ENCODE assay signal across 15 cellular contexts in the genomic region with DNA sequence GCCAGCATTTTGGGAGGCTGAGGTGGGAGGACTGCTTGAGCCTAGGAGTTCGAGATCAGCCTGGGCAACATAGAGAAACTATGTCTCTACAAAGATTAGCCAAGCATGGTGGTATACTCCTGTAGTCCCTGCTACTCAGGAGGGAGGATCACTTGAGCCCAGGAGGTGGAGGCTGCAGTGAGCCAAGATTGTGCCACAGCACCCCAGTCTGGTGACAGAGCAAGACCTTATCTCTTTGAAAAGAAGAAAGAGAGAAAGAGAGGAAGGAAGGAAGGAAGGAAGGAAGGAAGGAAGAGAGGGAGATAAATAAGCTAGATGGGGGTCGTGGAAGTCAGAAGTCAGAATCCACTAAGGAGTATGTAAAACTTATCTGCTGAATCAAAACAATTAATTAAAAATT. TPM values are rescaled to one million over a fixed set of nuclear protein-coding genes. Genes with fewer than 3 reads are reported as not detected.
DNase-seq lines count a peak whose midpoint lies in the region; ATAC-seq, FAIRE-seq and TF ChIP-seq lines count a peak whose summit lies in the region.
"Had no signal": no experiment of that assay in that cellular context is flagged by ENCODE, and none has a peak within 500 bp of the region (broad histone marks: within the 10 kb centered on the region; RNA-seq: fewer than 3 reads in every experiment).

No MANE protein-coding gene starts in this region.

- BruUV-seq in K562 (replicated peaks; lab: Mats Ljungman, UMichigan), result no TSS peak

- 10% methylated on average over 1 of the region's 2 CpGs for WGBS in K562 (ENCODE audit: insufficient coverage, low coverage, missing lambda C conversion rate)

- FAIRE-seq in K562 (lab: Jason Lieb, UNC), result no peak
- FAIRE-seq: H54 had no signal

- no peaks in the 10 kb centered on the region for H3K27me3 ChIP-seq in K562 (ENCODE audit: control insufficient read depth in 2 of 2, insufficient read depth in 2 of 2, low read length in 2 of 2)

- peaks cover 3 to 9% of the 10 kb centered on the region in 2 donors for H3K4me1 Mint-ChIP-seq in stimulated activated naive B cell treated with anti-CD40 and anti-IgM and Interleukin-4, amounts not matched to agents 10 μg/mL and 1 μg/mL and 100 μg/mL, for 72 hours
- peaks cover 2% of the 10 kb centered on the region for H3K4me1 Mint-ChIP-seq in activated CD4-positive, alpha-beta T cell treated with anti-CD3 and anti-CD28 coated beads, Interleukin-2, amount 10 ng/mL, durations not matched to agents 24 days and 14 days
- peaks cover 4% of the 10 kb centered on the region for H3K4me1 Mint-ChIP-seq in activated T-helper 2 cell treated with anti-CD3 and anti-CD28 coated beads, Interferon-gamma antibody, Interleukin-2, Interleukin-4, amounts not matched to agents 10 μg/mL and 5 μg/mL and 100 μg/mL, durations not matched to agents 14 hours and 24 hours and 36 hours (ENCODE audit: low read depth)

- H3K9me3 Mint-ChIP-seq in stimulated activated naive B cell treated with anti-CD40 and anti-IgM and Interleukin-4, amounts not matched to agents 10 μg/mL and 1 μg/mL and 100 μg/mL, for 72 hours, result peaks cover 1 to 3% of the 10 kb centered on the region in 2 donors
- no peaks in the 10 kb centered on the region for H3K9me3 Mint-ChIP-seq in activated CD4-positive, alpha-beta T cell treated with anti-CD3 and anti-CD28 coated beads, Interleukin-2, amount 10 ng/mL, durations not matched to agents 24 days and 14 days
- H3K9me3 Mint-ChIP-seq in activated T-helper 2 cell treated with anti-CD3 and anti-CD28 coated beads, Interferon-gamma antibody, Interleukin-2, Interleukin-4, amounts not matched to agents 10 μg/mL and 5 μg/mL and 100 μg/mL, durations not matched to agents 14 hours and 24 hours and 36 hours, result no peaks in the 10 kb centered on the region

- TF ChIP-seq POLR2A in K562 (conservative IDR thresholded peaks at IDR 0.05), result no peak

- H3K4me1 ChIP-seq in HEK293 (ENCODE audit: control insufficient read depth, insufficient read depth, low read length) (no peaks in the 10 kb centered on the region), K562 (replicated peaks in 1 of 2; ENCODE audit: control insufficient read depth in 2 of 2, insufficient read depth in 2 of 2, low read length in 2 of 2) (no peaks in the 10 kb centered on the region; a peak in 2 of 5 replicates)

- H3K4me3 ChIP-seq in HEK293 (ENCODE audit: low read depth, low read length), result no peak overlapping the region
- H3K4me3 ChIP-seq in K562, result no peak overlapping the region

- ATAC-seq in K562, result peak; percentile 70
- no peak for ATAC-seq in stimulated activated naive B cell treated with anti-CD40 and anti-IgM and Interleukin-4, amounts not matched to agents 10 μg/mL and 1 μg/mL and 100 μg/mL, for 72 hours (replicated peaks)

- no peak overlapping the region for H3K4me2 ChIP-seq in K562 (ENCODE audit: insufficient read depth, low read length)

- no peaks in the 10 kb centered on the region for H3K9me1 ChIP-seq in K562 (ENCODE audit: control insufficient read depth, insufficient read depth, low read length)

- H3K27ac ChIP-seq in HEK293 (ENCODE audit: extremely low read depth, low read depth, low read length), result no peak overlapping the region
- H3K27ac ChIP-seq in K562 (ENCODE audit: extremely low read depth, low read depth, low read length), result no peak overlapping the region
- H3K27ac ChIP-seq: 22Rv1, HL-60 had no signal

- H4K20me1 ChIP-seq in K562 (replicated peaks; ENCODE audit: control insufficient read depth, insufficient read depth, low read length), result no peaks in the 10 kb centered on the region

- H3K36me3 ChIP-seq in HEK293 (ENCODE audit: control insufficient read depth in 2 of 2, insufficient read depth in 1 of 2, low read length in 2 of 2) (no peaks in the 10 kb centered on the region), K562 (ENCODE audit: control insufficient read depth, insufficient read depth, low read length) (no peaks in the 10 kb centered on the region)

- H3K9ac ChIP-seq in K562 (ENCODE audit: insufficient read depth in 1 of 2, low read depth in 2 of 2, low read length in 2 of 2), result no peak overlapping the region

- POLR2A ChIA-PET in HEK293 (lab: Yijun Ruan, JAX), result no interaction called here
- POLR2A ChIA-PET in K562 (lab: Yijun Ruan, JAX), result no interaction called here
- POLR2A ChIA-PET in HEK293T (lab: Yijun Ruan, JAX), result no interaction called here

- H3K79me2 ChIP-seq in K562 (ENCODE audit: control insufficient read depth, insufficient read depth, low read length), result no peaks in the 10 kb centered on the region

- DNase-seq in DMS 273 (lab: John Stamatoyannopoulos, UW; ENCODE audit: unreplicated experiment) (peak; percentile 9), DMS 273 treated with DMSO at 0.1 percent for 48 hours (lab: John Stamatoyannopoulos, UW) (no peak), K562 (ENCODE audit: extremely low read depth in 1 of 4, low spot score in 3 of 4) (peak in 1 of 4 experiments; percentile 20), HEK293T (ENCODE audit: extremely low spot score) (no peak)
- no peak for DNase-seq in stimulated activated naive B cell treated with anti-CD40 and anti-IgM and Interleukin-4, amounts not matched to agents 10 μg/mL and 1 μg/mL and 100 μg/mL, for 72 hours
- no peak for DNase-seq in activated CD4-positive, alpha-beta T cell treated with anti-CD3 and anti-CD28 coated beads, Interleukin-2, amount 10 ng/mL, durations not matched to agents 24 days and 14 days
- DNase-seq in activated T-helper 2 cell treated with anti-CD3 and anti-CD28 coated beads, Interferon-gamma antibody, Interleukin-2, Interleukin-4, amounts not matched to agents 10 μg/mL and 5 μg/mL and 100 μg/mL, durations not matched to agents 14 hours and 24 hours and 36 hours (ENCODE audit: low spot score), result no peak
- DNase-seq: AML-193; C1 segment of cervical spinal cord; CD4-positive, alpha-beta memory T cell; KBM-7 had no signal

- peaks cover 6 to 14% of the 10 kb centered on the region in 2 donors for H3K36me3 Mint-ChIP-seq in stimulated activated naive B cell treated with anti-CD40 and anti-IgM and Interleukin-4, amounts not matched to agents 10 μg/mL and 1 μg/mL and 100 μg/mL, for 72 hours
- peaks cover 2% of the 10 kb centered on the region for H3K36me3 Mint-ChIP-seq in activated CD4-positive, alpha-beta T cell treated with anti-CD3 and anti-CD28 coated beads, Interleukin-2, amount 10 ng/mL, durations not matched to agents 24 days and 14 days (ENCODE audit: low read depth)
- peaks cover 5% of the 10 kb centered on the region for H3K36me3 Mint-ChIP-seq in activated T-helper 2 cell treated with anti-CD3 and anti-CD28 coated beads, Interferon-gamma antibody, Interleukin-2, Interleukin-4, amounts not matched to agents 10 μg/mL and 5 μg/mL and 100 μg/mL, durations not matched to agents 14 hours and 24 hours and 36 hours (ENCODE audit: low read depth)

- intact Hi-C loops in K562 (cut with micrococcal nuclease), result no loop called here
- intact Hi-C loops in activated CD4-positive, alpha-beta T cell treated with anti-CD3 and anti-CD28 coated beads, Interleukin-2, amount 10 ng/mL, durations not matched to agents 24 days and 14 days (cut with micrococcal nuclease), result no loop called here
- intact Hi-C loops in activated T-helper 2 cell treated with anti-CD3 and anti-CD28 coated beads, Interferon-gamma antibody, Interleukin-2, Interleukin-4, amounts not matched to agents 10 μg/mL and 5 μg/mL and 100 μg/mL, durations not matched to agents 14 hours and 24 hours and 36 hours (cut with micrococcal nuclease), result no loop called here

- TF ChIP-seq CTCF in HEK293 (tag by site-specific recombination; IDR thresholded peaks at IDR 0.05) (no peak), K562 (IDR thresholded peaks at IDR 0.05 in 2 of 3, conservative IDR thresholded peaks at IDR 0.05 in 1 of 3; ENCODE audit: insufficient read depth in 2 of 3, low read depth in 1 of 3, low read length in 3 of 3) (peak in 1 of 3 experiments; percentile 10; a peak in 1 of 6 replicates)

- H3K9me3 ChIP-seq in HEK293 (ENCODE audit: control insufficient read depth, insufficient read depth, low read depth, low read length) (no peaks in the 10 kb centered on the region), K562 (replicated peaks; ENCODE audit: control insufficient read depth, insufficient read depth, low read depth, low read length) (no peaks in the 10 kb centered on the region)

- CTCF ChIA-PET in HEK293 (lab: Yijun Ruan, JAX) (no interaction called here), K562 (lab: Yijun Ruan, JAX; ENCODE audit: low intra/inter-chr PET ratio) (no interaction called here), HEK293T (lab: Yijun Ruan, JAX) (no interaction called here)

- in situ Hi-C loops in K562 (cut with MboI), result no loop called here

- H3K27ac Mint-ChIP-seq in stimulated activated naive B cell treated with anti-CD40 and anti-IgM and Interleukin-4, amounts not matched to agents 10 μg/mL and 1 μg/mL and 100 μg/mL, for 72 hours, result peak overlapping the region; percentile 49
- no peak overlapping the region for H3K27ac Mint-ChIP-seq in activated CD4-positive, alpha-beta T cell treated with anti-CD3 and anti-CD28 coated beads, Interleukin-2, amount 10 ng/mL, durations not matched to agents 24 days and 14 days
- no peak overlapping the region for H3K27ac Mint-ChIP-seq in activated T-helper 2 cell treated with anti-CD3 and anti-CD28 coated beads, Interferon-gamma antibody, Interleukin-2, Interleukin-4, amounts not matched to agents 10 μg/mL and 5 μg/mL and 100 μg/mL, durations not matched to agents 14 hours and 24 hours and 36 hours

- TF ChIP-seq RAD21 in K562 (CRISPR knock-in tag; conservative IDR thresholded peaks at IDR 0.05 in 1 of 2, IDR thresholded peaks at IDR 0.05 in 1 of 2), result peak in 1 of 2 experiments; percentile 37; a peak in 3 of 4 replicates

- no peak overlapping the region for H2AFZ ChIP-seq in K562 (ENCODE audit: low read depth, low read length)

- no peak for TF ChIP-seq EP300 in K562 (IDR thresholded peaks at IDR 0.05; ENCODE audit: low read length)

- H3K4me3 Mint-ChIP-seq in stimulated activated naive B cell treated with anti-CD40 and anti-IgM and Interleukin-4, amounts not matched to agents 10 μg/mL and 1 μg/mL and 100 μg/mL, for 72 hours, result no peak overlapping the region
- H3K4me3 Mint-ChIP-seq in activated CD4-positive, alpha-beta T cell treated with anti-CD3 and anti-CD28 coated beads, Interleukin-2, amount 10 ng/mL, durations not matched to agents 24 days and 14 days, result no peak overlapping the region
- H3K4me3 Mint-ChIP-seq in activated T-helper 2 cell treated with anti-CD3 and anti-CD28 coated beads, Interferon-gamma antibody, Interleukin-2, Interleukin-4, amounts not matched to agents 10 μg/mL and 5 μg/mL and 100 μg/mL, durations not matched to agents 14 hours and 24 hours and 36 hours (ENCODE audit: low read depth), result no peak overlapping the region

- H3K27me3 Mint-ChIP-seq in stimulated activated naive B cell treated with anti-CD40 and anti-IgM and Interleukin-4, amounts not matched to agents 10 μg/mL and 1 μg/mL and 100 μg/mL, for 72 hours, result no peaks in the 10 kb centered on the region
- H3K27me3 Mint-ChIP-seq in activated CD4-positive, alpha-beta T cell treated with anti-CD3 and anti-CD28 coated beads, Interleukin-2, amount 10 ng/mL, durations not matched to agents 24 days and 14 days, result no peaks in the 10 kb centered on the region
- H3K27me3 Mint-ChIP-seq in activated T-helper 2 cell treated with anti-CD3 and anti-CD28 coated beads, Interferon-gamma antibody, Interleukin-2, Interleukin-4, amounts not matched to agents 10 μg/mL and 5 μg/mL and 100 μg/mL, durations not matched to agents 14 hours and 24 hours and 36 hours (ENCODE audit: low read depth), result no peaks in the 10 kb centered on the region
- H3K27me3 Mint-ChIP-seq: CD4-positive, alpha-beta memory T cell had no signal

RNA-seq across cellular contexts. Expression of a gene that starts 16.2 kb away (rescaled TPM):
- total RNA-seq in K562 (2011; cell fraction: chromatin; rRNA removed; ENCODE audit: low replicate concordance), result 33.2 and 38.2 TPM in 2 replicates
- total RNA-seq in K562 (2011; cell fraction: nucleolus; rRNA removed), result 13.0 and 13.9 TPM in 2 replicates
- total RNA-seq in K562 (2011; cell fraction: nucleoplasm; rRNA removed), result 14.5 and 17.1 TPM in 2 replicates
- total RNA-seq in K562 (2014; rRNA removed) (0.94 and 1.3 TPM in 2 replicates), K562 (2014; rRNA removed; fragmentation: Illumina TruSeq; extraction: Trizol) (2.5 and 2.9 TPM in 2 replicates), K562 (2015; rRNA removed; fragmentation: Illumina TruSeq; extraction: Trizol) (3.8 and 3.9 TPM in 2 replicates), K562 (2021) (2.2 and 2.3 TPM in 2 replicates)
- polyA plus RNA-seq in K562 (2011; rRNA removed) (3.3 and 3.8 TPM in 2 replicates), K562 (2014; fragmentation: Illumina TruSeq; extraction: Trizol) (2.5 and 3.1 TPM in 2 replicates), K562 (2014; fragmentation: Nextera tagmentation; extraction: Ambion mirVana) (under 1 TPM; 0.10 to 0.17 TPM), K562 (2014; rRNA removed) (1.5 and 2.4 TPM in 2 replicates)
- polyA plus RNA-seq in K562 (2011; cell fraction: cytosol; rRNA removed), result 2.6 and 2.9 TPM in 2 replicates
- polyA plus RNA-seq in K562 (2011; cell fraction: nucleus; rRNA removed), result 8.2 and 12.4 TPM in 2 replicates
- polyA plus RNA-seq in K562 (2012), result 1.4 and 2.0 TPM in 2 replicates
- 7.6 and 8.6 TPM in 2 replicates for polyA minus RNA-seq in K562 (2011; rRNA and poly(A)+ RNA removed)
- 1.0 and 1.2 TPM in 2 replicates for polyA minus RNA-seq in K562 (2011; cell fraction: cytosol; rRNA and poly(A)+ RNA removed)
- 7.0 and 7.3 TPM in 2 replicates for polyA minus RNA-seq in K562 (2011; cell fraction: nucleus; rRNA and poly(A)+ RNA removed)
- total RNA-seq in activated CD4-positive, alpha-beta T cell treated with anti-CD3 and anti-CD28 coated beads, Interleukin-2, amount 10 ng/mL, durations not matched to agents 24 days and 14 days, result 2.5 and 3.1 TPM in 2 replicates
- 2.4 TPM in 2 replicates for total RNA-seq in activated T-helper 2 cell treated with anti-CD3 and anti-CD28 coated beads, Interferon-gamma antibody, Interleukin-2, Interleukin-4, amounts not matched to agents 10 μg/mL and 5 μg/mL and 100 μg/mL, durations not matched to agents 14 hours and 24 hours and 36 hours
- polyA plus RNA-seq: CD4-positive, alpha-beta memory T cell had no signal

RNA-seq across cellular contexts. Expression of a gene that starts 56.8 kb away (rescaled TPM):
- total RNA-seq in K562 (2011; cell fraction: chromatin; rRNA removed; ENCODE audit: low replicate concordance), result 15.9 and 42.6 TPM in 2 replicates
- 23.4 and 27.5 TPM in 2 replicates for total RNA-seq in K562 (2011; cell fraction: nucleolus; rRNA removed)
- 37.2 and 50.0 TPM in 2 replicates for total RNA-seq in K562 (2011; cell fraction: nucleoplasm; rRNA removed)
- total RNA-seq in K562 (2014; rRNA removed), result 29.9 and 37.4 TPM in 2 replicates
- 30.6 and 34.7 TPM in 2 replicates for total RNA-seq in K562 (2014; rRNA removed; fragmentation: Illumina TruSeq; extraction: Trizol)
- 26.8 and 27.4 TPM in 2 replicates for total RNA-seq in K562 (2015; rRNA removed; fragmentation: Illumina TruSeq; extraction: Trizol)
- 20.9 and 21.6 TPM in 2 replicates for total RNA-seq in K562 (2021)
- 31.9 and 41.6 TPM in 2 replicates for polyA plus RNA-seq in K562 (2011; rRNA removed)
- 18.4 and 23.7 TPM in 2 replicates for polyA plus RNA-seq in K562 (2011; cell fraction: cytosol; rRNA removed)
- polyA plus RNA-seq in K562 (2011; cell fraction: nucleus; rRNA removed), result 10.6 and 14.5 TPM in 2 replicates
- 22.0 and 34.5 TPM in 2 replicates for polyA plus RNA-seq in K562 (2012)
- polyA plus RNA-seq in K562 (2014; fragmentation: Illumina TruSeq; extraction: Trizol), result 35.0 and 35.6 TPM in 2 replicates
- polyA plus RNA-seq in K562 (2014; fragmentation: Nextera tagmentation; extraction: Ambion mirVana), result 10 to 100 TPM; 12.0 to 13.8 TPM
- 29.9 and 32.3 TPM in 2 replicates for polyA plus RNA-seq in K562 (2014; rRNA removed)
- polyA minus RNA-seq in K562 (2011; rRNA and poly(A)+ RNA removed), result 22.8 and 27.7 TPM in 2 replicates
- 10.0 and 12.6 TPM in 2 replicates for polyA minus RNA-seq in K562 (2011; cell fraction: cytosol; rRNA and poly(A)+ RNA removed)
- polyA minus RNA-seq in K562 (2011; cell fraction: nucleus; rRNA and poly(A)+ RNA removed), result 13.3 and 21.0 TPM in 2 replicates
- 24.1 and 24.9 TPM in 2 replicates for total RNA-seq in activated CD4-positive, alpha-beta T cell treated with anti-CD3 and anti-CD28 coated beads, Interleukin-2, amount 10 ng/mL, durations not matched to agents 24 days and 14 days
- 36.0 and 36.2 TPM in 2 replicates for total RNA-seq in activated T-helper 2 cell treated with anti-CD3 and anti-CD28 coated beads, Interferon-gamma antibody, Interleukin-2, Interleukin-4, amounts not matched to agents 10 μg/mL and 5 μg/mL and 100 μg/mL, durations not matched to agents 14 hours and 24 hours and 36 hours

RNA-seq across cellular contexts. Expression of a gene that starts 56.8 kb away (rescaled TPM):
- 43.3 and 66.7 TPM in 2 replicates for total RNA-seq in K562 (2011; cell fraction: chromatin; rRNA removed; ENCODE audit: low replicate concordance)
- 29.7 and 31.7 TPM in 2 replicates for total RNA-seq in K562 (2011; cell fraction: nucleolus; rRNA removed)
- total RNA-seq in K562 (2011; cell fraction: nucleoplasm; rRNA removed), result 38.3 and 40.2 TPM in 2 replicates
- total RNA-seq in K562 (2014; rRNA removed) (11.9 and 13.6 TPM in 2 replicates), K562 (2014; rRNA removed; fragmentation: Illumina TruSeq; extraction: Trizol) (20.2 and 23.6 TPM in 2 replicates), K562 (2015; rRNA removed; fragmentation: Illumina TruSeq; extraction: Trizol) (17.0 and 17.9 TPM in 2 replicates), K562 (2021) (17.0 and 18.9 TPM in 2 replicates)
- polyA plus RNA-seq in K562 (2011; rRNA removed) (32.0 and 35.3 TPM in 2 replicates), K562 (2014; fragmentation: Illumina TruSeq; extraction: Trizol) (14.5 and 18.7 TPM in 2 replicates), K562 (2014; fragmentation: Nextera tagmentation; extraction: Ambion mirVana) (10 to 100 TPM; 20.1 to 22.4 TPM), K562 (2014; rRNA removed) (16.3 and 16.7 TPM in 2 replicates)
- 12.9 and 22.4 TPM in 2 replicates for polyA plus RNA-seq in K562 (2011; cell fraction: cytosol; rRNA removed)
- polyA plus RNA-seq in K562 (2011; cell fraction: nucleus; rRNA removed), result 33.0 and 41.8 TPM in 2 replicates
- 11.0 and 11.2 TPM in 2 replicates for polyA plus RNA-seq in K562 (2012)
- 60.0 and 60.3 TPM in 2 replicates for polyA minus RNA-seq in K562 (2011; rRNA and poly(A)+ RNA removed)
- polyA minus RNA-seq in K562 (2011; cell fraction: cytosol; rRNA and poly(A)+ RNA removed), result 15.0 and 16.4 TPM in 2 replicates
- polyA minus RNA-seq in K562 (2011; cell fraction: nucleus; rRNA and poly(A)+ RNA removed), result 38.0 and 58.9 TPM in 2 replicates
- total RNA-seq in activated CD4-positive, alpha-beta T cell treated with anti-CD3 and anti-CD28 coated beads, Interleukin-2, amount 10 ng/mL, durations not matched to agents 24 days and 14 days, result 19.6 and 24.0 TPM in 2 replicates
- total RNA-seq in activated T-helper 2 cell treated with anti-CD3 and anti-CD28 coated beads, Interferon-gamma antibody, Interleukin-2, Interleukin-4, amounts not matched to agents 10 μg/mL and 5 μg/mL and 100 μg/mL, durations not matched to agents 14 hours and 24 hours and 36 hours, result 24.3 and 26.4 TPM in 2 replicates
